Comparison of ENCODE assay signal across 26 cellular contexts in the genomic region with DNA sequence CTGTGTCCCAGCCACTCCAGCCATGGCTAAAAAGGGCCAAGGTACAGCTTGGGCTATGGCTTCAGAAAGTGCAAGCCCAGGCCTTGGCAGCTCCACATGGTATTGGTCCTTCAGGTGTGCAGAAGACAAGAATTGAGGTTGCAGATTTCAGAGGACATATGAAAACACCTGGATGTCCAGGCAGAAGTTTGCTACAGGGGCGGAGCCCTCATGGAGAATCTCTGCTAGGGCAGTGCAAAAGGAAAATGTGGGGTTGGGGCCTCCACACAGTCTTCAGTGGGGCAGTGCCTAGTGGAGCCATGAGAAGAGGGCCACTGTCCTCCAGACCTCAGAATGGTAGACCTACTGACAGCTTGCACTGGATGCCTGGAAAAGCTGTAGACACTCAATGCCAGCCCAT.
"Had no signal": no experiment of that assay in that cellular context is flagged by ENCODE, and none has a peak within 500 bp of the region (broad histone marks: within the 10 kb centered on the region; RNA-seq: fewer than 3 reads in every experiment).

No MANE protein-coding gene starts in this region.

- H3K4me2 ChIP-seq: neural progenitor cell had no signal

- H3K27ac Mint-ChIP-seq: immature natural killer cell; naive thymus-derived CD8-positive, alpha-beta T cell; nephron; neural progenitor cell; stimulated activated naive B cell treated with anti-CD40 and anti-IgM and Interleukin-4, amounts not matched to agents 10 μg/mL and 1 μg/mL and 100 μg/mL, for 72 hours had no signal

- H3K4me3 Mint-ChIP-seq: immature natural killer cell; naive thymus-derived CD8-positive, alpha-beta T cell; nephron; neural progenitor cell; stimulated activated naive B cell treated with anti-CD40 and anti-IgM and Interleukin-4, amounts not matched to agents 10 μg/mL and 1 μg/mL and 100 μg/mL, for 72 hours had no signal

- H3K4me3 ChIP-seq: left ventricle myocardium inferior, lung, neural progenitor cell, ovary, prostate gland, skin epidermis, stomach, testis, thyroid gland, transverse colon, upper lobe of left lung, vagina had no signal

- H3K4me1 Mint-ChIP-seq: immature natural killer cell; naive thymus-derived CD8-positive, alpha-beta T cell; nephron; neural progenitor cell; stimulated activated naive B cell treated with anti-CD40 and anti-IgM and Interleukin-4, amounts not matched to agents 10 μg/mL and 1 μg/mL and 100 μg/mL, for 72 hours had no signal

- H2AFZ ChIP-seq: neural progenitor cell had no signal

- ATAC-seq: naive thymus-derived CD8-positive, alpha-beta T cell; right cardiac atrium; sciatic nerve; stimulated activated naive B cell treated with anti-CD40 and anti-IgM and Interleukin-4, amounts not matched to agents 10 μg/mL and 1 μg/mL and 100 μg/mL, for 72 hours; stimulated activated naive CD8-positive, alpha-beta T cell treated with anti-CD3 and anti-CD28 coated beads, Interleukin-15, Interleukin-2, amounts not matched to agents 100 U/mL and 50 U/mL, for 24 hours had no signal

- H3K36me3 ChIP-seq: left ventricle myocardium inferior, neural progenitor cell, neutrophil, ovary, prostate gland, stomach, thyroid gland, transverse colon, upper lobe of left lung, vagina had no signal

- H3K27ac ChIP-seq: left ventricle myocardium inferior, neural progenitor cell, neutrophil, ovary, prostate gland, skin epidermis, stomach, testis, thyroid gland, transverse colon, upper lobe of left lung, vagina had no signal

- H3K9ac ChIP-seq: neural progenitor cell had no signal

- H3K4me1 ChIP-seq: left ventricle myocardium inferior, neural progenitor cell, prostate gland, stomach, testis, thyroid gland, transverse colon, upper lobe of left lung, vagina had no signal

- H3K27me3 Mint-ChIP-seq: naive thymus-derived CD8-positive, alpha-beta T cell; stimulated activated naive B cell treated with anti-CD40 and anti-IgM and Interleukin-4, amounts not matched to agents 10 μg/mL and 1 μg/mL and 100 μg/mL, for 72 hours had no signal

- DNase-seq: hypothalamus; immature natural killer cell; left ventricle myocardium inferior; naive thymus-derived CD8-positive, alpha-beta T cell; ovary; retina; right cardiac atrium; stimulated activated CD4-positive, alpha-beta T cell treated with anti-CD3 and anti-CD28 coated beads, Interleukin-12 subunit alpha, Interleukin-12 subunit beta, amount 100 ng/mL, for 4 hours; stimulated activated CD4-positive, alpha-beta T cell treated with anti-CD3 and anti-CD28 coated beads, Interleukin-15, amount 100 ng/mL, for 24 hours; stimulated activated CD4-positive, alpha-beta T cell treated with anti-CD3 and anti-CD28 coated beads, Interleukin-2, amount 100 ng/mL, for 24 hours; stimulated activated CD4-positive, alpha-beta T cell treated with anti-CD3 and anti-CD28 coated beads, Interleukin-4, amount 100 ng/mL, for 1 hour; stimulated activated naive B cell treated with anti-CD40 and anti-IgM and Interleukin-4, amounts not matched to agents 10 μg/mL and 1 μg/mL and 100 μg/mL, for 72 hours; stimulated activated naive CD8-positive, alpha-beta T cell treated with anti-CD3 and anti-CD28 coated beads, Interleukin-15, Interleukin-2, amounts not matched to agents 100 U/mL and 50 U/mL, for 24 hours; stomach; testis; thyroid gland; transverse colon; upper lobe of left lung had no signal

- H3K27me3 ChIP-seq: neural progenitor cell, neutrophil, ovary, stomach, testis, thyroid gland, transverse colon, upper lobe of left lung, vagina had no signal

- H3K36me3 Mint-ChIP-seq: stimulated activated naive B cell treated with anti-CD40 and anti-IgM and Interleukin-4, amounts not matched to agents 10 μg/mL and 1 μg/mL and 100 μg/mL, for 72 hours had no signal

- H3K9me3 ChIP-seq: neutrophil, prostate gland, testis, thyroid gland, transverse colon, vagina had no signal
